Comparison of ENCODE assay signal across 29 cellular contexts in the genomic region with DNA sequence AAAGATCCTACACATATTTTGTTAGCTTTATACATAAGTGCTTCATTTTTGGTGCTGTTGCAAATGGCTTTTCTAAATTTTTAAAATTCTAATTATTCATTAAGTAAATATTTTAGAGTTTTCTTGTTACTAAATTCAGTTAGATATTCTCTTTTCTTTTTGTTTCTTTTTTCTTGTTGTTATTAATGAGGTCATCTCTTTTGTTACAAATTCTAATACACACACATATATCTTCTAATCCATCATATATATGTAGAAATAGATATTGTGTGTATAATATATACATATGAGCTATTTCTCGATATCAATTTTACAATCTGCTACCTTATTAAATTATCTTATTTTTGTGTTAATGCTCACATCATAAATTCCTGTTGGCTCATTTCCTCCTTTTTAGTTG.
"Had no signal": no experiment of that assay in that cellular context is flagged by ENCODE, and none has a peak within 500 bp of the region (broad histone marks: within the 10 kb centered on the region; RNA-seq: fewer than 3 reads in every experiment).

No MANE protein-coding gene starts in this region.

- DNase-seq: hypothalamus; immature natural killer cell; left ventricle myocardium inferior; mesendoderm; naive B cell; natural killer cell; nephron progenitor cell; occipital lobe; stimulated activated CD4-positive, alpha-beta T cell treated with anti-CD3 and anti-CD28 coated beads, Interleukin-12 subunit alpha, Interleukin-12 subunit beta, amount 100 ng/mL, for 4 hours; stimulated activated CD4-positive, alpha-beta T cell treated with anti-CD3 and anti-CD28 coated beads, Interleukin-15, amount 100 ng/mL, for 24 hours; stimulated activated CD4-positive, alpha-beta T cell treated with anti-CD3 and anti-CD28 coated beads, Interleukin-2, amount 100 ng/mL, for 24 hours; stimulated activated CD4-positive, alpha-beta T cell treated with anti-CD3 and anti-CD28 coated beads, Interleukin-4, amount 100 ng/mL, for 1 hour; stimulated activated naive B cell treated with anti-CD40 and anti-IgM and Interleukin-4, amounts not matched to agents 10 μg/mL and 1 μg/mL and 100 μg/mL, for 72 hours; stimulated activated naive CD8-positive, alpha-beta T cell treated with anti-CD3 and anti-CD28 coated beads, Interleukin-15, Interleukin-2, amounts not matched to agents 100 U/mL and 50 U/mL, for 24 hours; stomach; testis; thyroid gland; transverse colon; upper lobe of right lung had no signal

- H3K9ac ChIP-seq: neural progenitor cell had no signal

- H3K27ac Mint-ChIP-seq: immature natural killer cell; mesothelial cell of epicardium; naive B cell; natural killer cell; nephron progenitor cell; neural progenitor cell; progenitor cell of endocrine pancreas; stimulated activated naive B cell treated with anti-CD40 and anti-IgM and Interleukin-4, amounts not matched to agents 10 μg/mL and 1 μg/mL and 100 μg/mL, for 72 hours had no signal

- H3K9me3 ChIP-seq: neutrophil, right atrium auricular region, testis, thyroid gland, transverse colon, upper lobe of right lung had no signal

- FAIRE-seq: islet of Langerhans, urothelium cell line had no signal

- H3K4me3 Mint-ChIP-seq: immature natural killer cell; mesothelial cell of epicardium; naive B cell; natural killer cell; nephron progenitor cell; neural progenitor cell; stimulated activated naive B cell treated with anti-CD40 and anti-IgM and Interleukin-4, amounts not matched to agents 10 μg/mL and 1 μg/mL and 100 μg/mL, for 72 hours had no signal

- H3K36me3 ChIP-seq: left ventricle myocardium inferior, neural progenitor cell, neutrophil, right atrium auricular region, stomach, thyroid gland, transverse colon, upper lobe of right lung had no signal

- ATAC-seq: natural killer cell; sciatic nerve; stimulated activated naive B cell treated with anti-CD40 and anti-IgM and Interleukin-4, amounts not matched to agents 10 μg/mL and 1 μg/mL and 100 μg/mL, for 72 hours; stimulated activated naive CD8-positive, alpha-beta T cell treated with anti-CD3 and anti-CD28 coated beads, Interleukin-15, Interleukin-2, amounts not matched to agents 100 U/mL and 50 U/mL, for 24 hours; upper lobe of right lung had no signal

- H3K27me3 Mint-ChIP-seq: naive B cell; progenitor cell of endocrine pancreas; stimulated activated naive B cell treated with anti-CD40 and anti-IgM and Interleukin-4, amounts not matched to agents 10 μg/mL and 1 μg/mL and 100 μg/mL, for 72 hours had no signal

- H3K4me3 ChIP-seq: left ventricle myocardium inferior, lung, neural progenitor cell, right atrium auricular region, skin epidermis, stomach, testis, thyroid gland, transverse colon, upper lobe of right lung had no signal

- H3K36me3 Mint-ChIP-seq: immature natural killer cell; mesothelial cell of epicardium; naive B cell; natural killer cell; neural progenitor cell; stimulated activated naive B cell treated with anti-CD40 and anti-IgM and Interleukin-4, amounts not matched to agents 10 μg/mL and 1 μg/mL and 100 μg/mL, for 72 hours had no signal

- H3K4me1 ChIP-seq: left ventricle myocardium inferior, neural progenitor cell, right atrium auricular region, stomach, testis, thyroid gland, transverse colon, upper lobe of right lung had no signal

- H3K4me1 Mint-ChIP-seq: immature natural killer cell; mesothelial cell of epicardium; naive B cell; natural killer cell; neural progenitor cell; stimulated activated naive B cell treated with anti-CD40 and anti-IgM and Interleukin-4, amounts not matched to agents 10 μg/mL and 1 μg/mL and 100 μg/mL, for 72 hours had no signal

- H3K27ac ChIP-seq: left ventricle myocardium inferior, neural progenitor cell, neutrophil, right atrium auricular region, skin epidermis, stomach, testis, thyroid gland, transverse colon, upper lobe of right lung had no signal
